9 cellular contexts compared by ENCODE assay signal in genomic region chr6:111804627-111805235, GRCh38.
DNase-seq lines count a peak whose midpoint lies in the region; ATAC-seq, FAIRE-seq and TF ChIP-seq lines count a peak whose summit lies in the region.
"Had no signal": no experiment of that assay in that cellular context is flagged by ENCODE, and none has a peak within 500 bp of the region (broad histone marks: within the 10 kb centered on the region; RNA-seq: fewer than 3 reads in every experiment).

No MANE protein-coding gene starts in this region.

- no peak overlapping the region for H3K4me3 ChIP-seq in astrocyte of the spinal cord (ENCODE audit: low read depth, low read length)

- H3K4me1 Mint-ChIP-seq in stimulated activated naive CD8-positive, alpha-beta T cell treated with anti-CD3 and anti-CD28 coated beads, Interleukin-15, Interleukin-2, amounts not matched to agents 100 ng/mL and 50 ng/mL, for 24 hours (ENCODE audit: low read depth), result peaks cover 99% of the 10 kb centered on the region
- peaks cover 18% of the 10 kb centered on the region for H3K4me1 Mint-ChIP-seq in WTC11

- H3K36me3 Mint-ChIP-seq in stimulated activated naive CD8-positive, alpha-beta T cell treated with anti-CD3 and anti-CD28 coated beads, Interleukin-15, Interleukin-2, amounts not matched to agents 100 ng/mL and 50 ng/mL, for 24 hours (ENCODE audit: low read depth), result peaks cover 82% of the 10 kb centered on the region
- H3K36me3 Mint-ChIP-seq in WTC11, result no peaks in the 10 kb centered on the region

- peak; percentile 16; the same call in 1 of the 2 replicates for TF ChIP-seq POLR2A in GM12891 (IDR thresholded peaks at IDR 0.05; ENCODE audit: low read depth, low read length)

- H3K27ac Mint-ChIP-seq in stimulated activated naive CD8-positive, alpha-beta T cell treated with anti-CD3 and anti-CD28 coated beads, Interleukin-15, Interleukin-2, amounts not matched to agents 100 ng/mL and 50 ng/mL, for 24 hours, result peak overlapping the region; percentile 97
- H3K27ac Mint-ChIP-seq in WTC11, result no peak overlapping the region

- DNase-seq in GM12891 (ENCODE audit: insufficient read length, low spot score) (no peak), astrocyte of the spinal cord (ENCODE audit: low read depth, low spot score) (peak; percentile 97), medulla oblongata (ENCODE audit: extremely low spot score) (peak; percentile 76), G401 (ENCODE audit: low spot score) (no peak), WTC11 (ENCODE audit: low spot score) (no peak)

- H3K4me3 Mint-ChIP-seq in stimulated activated naive CD8-positive, alpha-beta T cell treated with anti-CD3 and anti-CD28 coated beads, Interleukin-15, Interleukin-2, amounts not matched to agents 100 ng/mL and 50 ng/mL, for 24 hours, result peak overlapping the region; percentile 68
- H3K4me3 Mint-ChIP-seq in WTC11, result no peak overlapping the region

- ATAC-seq in HG02610 (IDR thresholded peaks at IDR 0.05; ENCODE audit: unreplicated experiment), result peak; percentile 75
- peak; percentile 22; the same call in 1 of the 3 replicates for ATAC-seq in SK-N-SH treated with all-trans-retinoic acid at 6 μM for 48 hours
- ATAC-seq in WTC11, result no peak
- ATAC-seq: Panc1 had no signal

- in situ Hi-C loops in astrocyte of the spinal cord (cut with HindIII; ENCODE audit: low sequenced_read_pairs) (no loop called here), G401 (cut with HindIII; ENCODE audit: low sequenced_read_pairs) (no loop called here)

- FAIRE-seq in GM12891 (lab: Jason Lieb, UNC), result no peak

- POLR2A ChIA-PET in WTC11 (lab: Charles Lee), result no interaction called here

- no peaks in the 10 kb centered on the region for H3K27me3 Mint-ChIP-seq in stimulated activated naive CD8-positive, alpha-beta T cell treated with anti-CD3 and anti-CD28 coated beads, Interleukin-15, Interleukin-2, amounts not matched to agents 100 ng/mL and 50 ng/mL, for 24 hours
- H3K27me3 Mint-ChIP-seq in WTC11 (ENCODE audit: low read depth), result no peaks in the 10 kb centered on the region

- CTCF ChIA-PET in WTC11 (lab: Charles Lee), result no interaction called here

- peak; percentile 29 for TF ChIP-seq CTCF in astrocyte of the spinal cord (IDR thresholded peaks at IDR 0.05; ENCODE audit: low read depth, low read length)
- TF ChIP-seq CTCF in WTC11 (IDR thresholded peaks at IDR 0.05), result no peak

- H3K9me3 Mint-ChIP-seq in stimulated activated naive CD8-positive, alpha-beta T cell treated with anti-CD3 and anti-CD28 coated beads, Interleukin-15, Interleukin-2, amounts not matched to agents 100 ng/mL and 50 ng/mL, for 24 hours, result no peaks in the 10 kb centered on the region
- H3K9me3 Mint-ChIP-seq in WTC11, result no peaks in the 10 kb centered on the region

TF ChIP-seq in GM12891, 5 proteins besides CTCF, POLR2A, EP300 and RAD21:
- TF ChIP-seq PAX5 (IDR thresholded peaks at IDR 0.05; ENCODE audit: insufficient read depth, low read length, severe bottlenecking) (no peak), SPI1 (IDR thresholded peaks at IDR 0.05; ENCODE audit: low read depth, low read length) (peak; percentile 67), POU2F2 (IDR thresholded peaks at IDR 0.05; ENCODE audit: low read depth, low read length) (0 out of 2 replicates have a peak, but pooled peaks have one; percentile 38), POLR2AphosphoS5 (IDR thresholded peaks at IDR 0.05; ENCODE audit: low read depth, low read length) (no peak), TAF1 (IDR thresholded peaks at IDR 0.05; ENCODE audit: low read depth, low read length) (0 out of 2 replicates have a peak, but pooled peaks have one; percentile 38)

TF ChIP-seq in SK-N-SH treated with all-trans-retinoic acid at 6 μM for 48 hours, 23 proteins besides CTCF, POLR2A, EP300 and RAD21:
- TF ChIP-seq RARB (CRISPR knock-in tag; IDR thresholded peaks at IDR 0.05) (no peak), ZNF565 (CRISPR knock-in tag; conservative IDR thresholded peaks at IDR 0.05; ENCODE audit: low read depth) (no peak), ZC3H10 (CRISPR knock-in tag; IDR thresholded peaks at IDR 0.05) (no peak), CREB5 (CRISPR knock-in tag; IDR thresholded peaks at IDR 0.05; ENCODE audit: low read depth) (no peak), SNAI2 (CRISPR knock-in tag; IDR thresholded peaks at IDR 0.05) (no peak), ARNTL (CRISPR knock-in tag; IDR thresholded peaks at IDR 0.05; ENCODE audit: borderline replicate concordance, low read depth) (no peak), CSDC2 (CRISPR knock-in tag; IDR thresholded peaks at IDR 0.05) (no peak), ISL1 (CRISPR knock-in tag; IDR thresholded peaks at IDR 0.05) (no peak), OSR1 (CRISPR knock-in tag; IDR thresholded peaks at IDR 0.05) (no peak), BACH2 (CRISPR knock-in tag; IDR thresholded peaks at IDR 0.05; ENCODE audit: borderline replicate concordance) (no peak)
TF ChIP-seq in SK-N-SH treated with all-trans-retinoic acid at 6 μM for 48 hours: peak in this region for 0.

TF ChIP-seq in WTC11, 78 proteins besides CTCF, POLR2A, EP300 and RAD21:
- TF ChIP-seq ZBTB21 (CRISPR knock-in tag; IDR thresholded peaks at IDR 0.05; ENCODE audit: borderline replicate concordance) (no peak), ZNF138 (CRISPR knock-in tag; conservative IDR thresholded peaks at IDR 0.05) (no peak), PRDM15 (CRISPR knock-in tag; IDR thresholded peaks at IDR 0.05) (no peak), ATF1 (CRISPR knock-in tag; IDR thresholded peaks at IDR 0.05) (no peak), ZNF512 (CRISPR knock-in tag; IDR thresholded peaks at IDR 0.05; ENCODE audit: borderline replicate concordance) (no peak), NFATC4 (CRISPR knock-in tag; IDR thresholded peaks at IDR 0.05) (no peak), MYBL2 (CRISPR knock-in tag; IDR thresholded peaks at IDR 0.05) (no peak), EMX1 (CRISPR knock-in tag; IDR thresholded peaks at IDR 0.05) (no peak), SMAD3 (CRISPR knock-in tag; IDR thresholded peaks at IDR 0.05; ENCODE audit: borderline replicate concordance) (no peak), SP1 (CRISPR knock-in tag; conservative IDR thresholded peaks at IDR 0.05) (no peak), JAZF1 (CRISPR knock-in tag; IDR thresholded peaks at IDR 0.05) (no peak), FOXK1 (CRISPR knock-in tag; IDR thresholded peaks at IDR 0.05) (no peak), IRF2 (CRISPR knock-in tag; IDR thresholded peaks at IDR 0.05; ENCODE audit: borderline replicate concordance, low read depth) (no peak), ZNF317 (CRISPR knock-in tag; IDR thresholded peaks at IDR 0.05; ENCODE audit: borderline replicate concordance, low read depth) (no peak), E2F5 (CRISPR knock-in tag; IDR thresholded peaks at IDR 0.05) (no peak)

Comparison
In these comparisons a context has a peak if more than half of its experiments do, and no peak if none do; other contexts are left out.
1. DNase-seq: peak in astrocyte of the spinal cord (single experiment) and medulla oblongata (single experiment); none in GM12891 (single experiment), G401 (single experiment) and WTC11 (single experiment).